In genomic region chr20:49418156-49418555, GRCh38 we compare ENCODE assay signal across 22 cellular contexts.
A peak's percentile ranks its signal among the peaks of the same experiment; 100 is the strongest.
DNase-seq lines count a peak whose midpoint lies in the region; ATAC-seq and TF ChIP-seq lines count a peak whose summit lies in the region.
"Had no signal": no experiment of that assay in that cellular context is flagged by ENCODE, and none has a peak within 500 bp of the region (broad histone marks: within the 10 kb centered on the region; RNA-seq: fewer than 3 reads in every experiment).

No MANE protein-coding gene starts in this region.

- no TSS peak for BruUV-seq in Panc1 (replicated peaks; lab: Mats Ljungman, UMichigan)

- H4K20me1 ChIP-seq in BLaER1 treated with 17β-estradiol and CSF1 and Interleukin-3, amounts not matched to agents 10 nM and 100 nM: no peaks in the 10 kb centered on the region

- no peaks in the 10 kb centered on the region for H3K4me1 Mint-ChIP-seq in natural killer cell treated with Interleukin-12 subunit alpha and Interleukin-12 subunit beta and Interleukin-15 and Interleukin-18, amount 100 ng/mL, for 72 hours (ENCODE audit: low read depth in 2 of 2)
- H3K4me1 Mint-ChIP-seq: B cell had no signal

- POLR2A ChIA-PET in Panc1 (lab: Charles Lee): no interaction called here

- H3K27me3 ChIP-seq in BLaER1 treated with 17β-estradiol and CSF1 and Interleukin-3, amounts not matched to agents 10 nM and 100 nM: no peaks in the 10 kb centered on the region
- H3K27me3 ChIP-seq in Panc1 (ENCODE audit: control insufficient read depth, insufficient read depth, low read length) (no peaks in the 10 kb centered on the region), muscle layer of colon (ENCODE audit: control insufficient read depth in 1 of 2, insufficient read depth in 2 of 2, low read length in 2 of 2) (no peaks in the 10 kb centered on the region), stomach smooth muscle (ENCODE audit: control insufficient read depth in 1 of 2, insufficient read depth in 2 of 2, low read length in 2 of 2) (no peaks in the 10 kb centered on the region), H7 (ENCODE audit: control insufficient read depth, insufficient read depth, low read length) (no peaks in the 10 kb centered on the region)
- H3K27me3 ChIP-seq: Peyer's patch had no signal

- peak overlapping the region in 8 of 11 experiments; percentile 19 to 65 (median 52); a peak in 15 of 22 replicates for H3K4me2 ChIP-seq in BLaER1 treated with 17β-estradiol and CSF1 and Interleukin-3, amounts not matched to agents 10 nM and 100 nM

- CTCF ChIA-PET in Panc1 (lab: Charles Lee): no interaction called here

- no peaks in the 10 kb centered on the region for H3K36me3 ChIP-seq in BLaER1 treated with 17β-estradiol and CSF1 and Interleukin-3, amounts not matched to agents 10 nM and 100 nM
- H3K36me3 ChIP-seq in Panc1 (ENCODE audit: control insufficient read depth, insufficient read depth, low read length) (no peaks in the 10 kb centered on the region), muscle layer of colon (ENCODE audit: insufficient read depth, low read length) (no peaks in the 10 kb centered on the region), stomach smooth muscle (ENCODE audit: control insufficient read depth in 2 of 2, insufficient read depth in 2 of 2, low read length in 2 of 2) (no peaks in the 10 kb centered on the region), H7 (replicated peaks; ENCODE audit: control insufficient read depth, insufficient read depth, low read length) (no peaks in the 10 kb centered on the region)
- H3K36me3 ChIP-seq: Peyer's patch had no signal

- H3K27me3 Mint-ChIP-seq in natural killer cell treated with Interleukin-12 subunit alpha and Interleukin-12 subunit beta and Interleukin-15 and Interleukin-18, amount 100 ng/mL, for 72 hours: peaks cover 24 to 43% of the 10 kb centered on the region in 2 donors

- no peak overlapping the region for H3K4me3 Mint-ChIP-seq in natural killer cell treated with Interleukin-12 subunit alpha and Interleukin-12 subunit beta and Interleukin-15 and Interleukin-18, amount 100 ng/mL, for 72 hours
- H3K4me3 Mint-ChIP-seq: B cell; CD4-positive, alpha-beta T cell; H9 had no signal

- intact Hi-C loops in Panc1 (cut with micrococcal nuclease; ENCODE audit: unreplicated experiment): no loop called here

- H3K9ac ChIP-seq in BLaER1 treated with 17β-estradiol and CSF1 and Interleukin-3, amounts not matched to agents 10 nM and 100 nM: peak overlapping the region in 1 of 11 experiments; percentile 15; a peak in 1 of 22 replicates
- H3K9ac ChIP-seq in muscle layer of colon (ENCODE audit: low read length): peak overlapping the region; percentile 25
- no peak overlapping the region for H3K9ac ChIP-seq in stomach smooth muscle (ENCODE audit: low read length in 2 of 2)

- no peak for TF ChIP-seq CTCF in Panc1 (IDR thresholded peaks at IDR 0.05)

- H3K27ac Mint-ChIP-seq in natural killer cell treated with Interleukin-12 subunit alpha and Interleukin-12 subunit beta and Interleukin-15 and Interleukin-18, amount 100 ng/mL, for 72 hours: no peak overlapping the region
- H3K27ac Mint-ChIP-seq: B cell; CD4-positive, alpha-beta T cell; H9 had no signal

- H3K4me3 ChIP-seq in BLaER1 treated with 17β-estradiol and CSF1 and Interleukin-3, amounts not matched to agents 10 nM and 100 nM: no peak overlapping the region
- H3K4me3 ChIP-seq in Panc1 (ENCODE audit: low read depth in 2 of 2, low read length in 2 of 2): no peak overlapping the region
- no peak overlapping the region for H3K4me3 ChIP-seq in muscle layer of colon (ENCODE audit: low read depth in 1 of 2, low read length in 2 of 2)
- no peak overlapping the region for H3K4me3 ChIP-seq in stomach smooth muscle (ENCODE audit: low read length in 2 of 2)
- no peak overlapping the region for H3K4me3 ChIP-seq in H7 (ENCODE audit: insufficient read depth, low read depth, low read length)
- H3K4me3 ChIP-seq: Peyer's patch had no signal

- ATAC-seq in Panc1 (no peak), HG03135 (IDR thresholded peaks at IDR 0.05; ENCODE audit: unreplicated experiment) (no peak)
- ATAC-seq in natural killer cell treated with Interleukin-12 subunit alpha and Interleukin-12 subunit beta and Interleukin-15 and Interleukin-18, amount 100 ng/mL, for 72 hours: no peak
- ATAC-seq: HepG2 had no signal

- H3K36me3 Mint-ChIP-seq in natural killer cell treated with Interleukin-12 subunit alpha and Interleukin-12 subunit beta and Interleukin-15 and Interleukin-18, amount 100 ng/mL, for 72 hours: no peaks in the 10 kb centered on the region

- H3K27ac ChIP-seq in BLaER1 treated with 17β-estradiol and CSF1 and Interleukin-3, amounts not matched to agents 10 nM and 100 nM: no peak overlapping the region
- 0 out of 2 replicates have a peak overlapping the region, but pooled peaks have one; percentile 10 for H3K27ac ChIP-seq in Panc1 (ENCODE audit: low read length)
- peak overlapping the region; percentile 84 for H3K27ac ChIP-seq in muscle layer of colon (ENCODE audit: low read depth, low read length)
- peak overlapping the region; percentile 80 for H3K27ac ChIP-seq in stomach smooth muscle (ENCODE audit: low read length)

- DNase-seq in Panc1 (ENCODE audit: low read depth, low spot score) (no peak), T-helper 1 cell (no peak), H7 (no peak)
- no peak for DNase-seq in natural killer cell treated with Interleukin-12 subunit alpha and Interleukin-12 subunit beta and Interleukin-15 and Interleukin-18, amount 100 ng/mL, for 72 hours (ENCODE audit: low spot score)
- DNase-seq: CD4-positive, alpha-beta T cell; COR-L47; DMS79; H9; KBM-7; NCI-H1092; NCI-H1436; NCI-H1930; NCI-H2227 treated with DMSO at 0.1 percent for 48 hours; NCI-H510A treated with DMSO at 0.1 percent for 48 hours; NCI-H748 treated with DMSO at 0.1 percent for 48 hours; Peyer's patch had no signal

- H3K4me1 ChIP-seq in BLaER1 treated with 17β-estradiol and CSF1 and Interleukin-3, amounts not matched to agents 10 nM and 100 nM: peaks cover 0 to 30% (median 21%) of the 10 kb centered on the region in 10 experiments; a peak in 17 of 20 replicates
- H3K4me1 ChIP-seq in Panc1 (ENCODE audit: control insufficient read depth, insufficient read depth, low read length) (no peaks in the 10 kb centered on the region), muscle layer of colon (ENCODE audit: insufficient read depth, low read length) (peaks cover 96% of the 10 kb centered on the region), stomach smooth muscle (ENCODE audit: control insufficient read depth, insufficient read depth, low read length) (peaks cover 73% of the 10 kb centered on the region)

- H3K9me3 Mint-ChIP-seq in natural killer cell treated with Interleukin-12 subunit alpha and Interleukin-12 subunit beta and Interleukin-15 and Interleukin-18, amount 100 ng/mL, for 72 hours: no peaks in the 10 kb centered on the region
- H3K9me3 Mint-ChIP-seq: CD4-positive, alpha-beta T cell; H9 had no signal

- in situ Hi-C loops in Panc1 (cut with HindIII; ENCODE audit: low pct_unique_long_range_greater_than_20kb, low sequenced_read_pairs): no loop called here

- no peaks in the 10 kb centered on the region for H3K9me3 ChIP-seq in BLaER1 treated with 17β-estradiol and CSF1 and Interleukin-3, amounts not matched to agents 10 nM and 100 nM (replicated peaks in 1 of 11)
- H3K9me3 ChIP-seq in Panc1 (ENCODE audit: control insufficient read depth, insufficient read depth, low read depth, low read length): no peaks in the 10 kb centered on the region
- H3K9me3 ChIP-seq in muscle layer of colon (ENCODE audit: low read length): no peaks in the 10 kb centered on the region
- no peaks in the 10 kb centered on the region for H3K9me3 ChIP-seq in stomach smooth muscle (ENCODE audit: control insufficient read depth in 2 of 2, low read length in 2 of 2)
- H3K9me3 ChIP-seq: Peyer's patch had no signal

Comparison
In these comparisons a context has a peak if more than half of its experiments do, and no peak if none do; other contexts are left out.
1. H3K27ac ChIP-seq: peak in Panc1 (single experiment), muscle layer of colon (single experiment) and stomach smooth muscle (single experiment); none in BLaER1 treated with 17β-estradiol and CSF1 and Interleukin-3, amounts not matched to agents 10 nM and 100 nM (0 of 11).